ENCODE assay signal across 16 cellular contexts in genomic region chr4:56531823-56532222, GRCh38. TPM values are rescaled to one million over a fixed set of nuclear protein-coding genes. Genes with fewer than 3 reads are reported as not detected.
"Had no signal": no experiment of that assay in that cellular context is flagged by ENCODE, and none has a peak within 500 bp of the region (broad histone marks: within the 10 kb centered on the region; RNA-seq: fewer than 3 reads in every experiment).

No MANE protein-coding gene starts in this region.

- ATAC-seq: foreskin keratinocyte; left lobe of liver; natural killer cell treated with Interleukin-12 subunit alpha and Interleukin-12 subunit beta and Interleukin-15 and Interleukin-18, amount 100 ng/mL, for 72 hours; psoas muscle; sciatic nerve; stimulated activated naive CD8-positive, alpha-beta T cell treated with anti-CD3 and anti-CD28 coated beads, Interleukin-15, amount 100 ng/mL, for 72 hours; T-helper 17 cell had no signal

- H3K4me1 Mint-ChIP-seq: endodermal cell; stimulated activated naive CD8-positive, alpha-beta T cell treated with anti-CD3 and anti-CD28 coated beads, Interleukin-15, amount 100 ng/mL, for 72 hours; T-helper 17 cell had no signal

- H3K27ac ChIP-seq: ascending aorta, psoas muscle had no signal

- H3K9me3 ChIP-seq: ascending aorta, psoas muscle had no signal

- H3K9me3 Mint-ChIP-seq: activated CD4-positive, alpha-beta memory T cell treated with anti-CD3 and anti-CD28 coated beads, Interleukin-2, amount 10 ng/mL, durations not matched to agents 7 days and 5 days; activated naive CD8-positive, alpha-beta T cell treated with anti-CD3 and anti-CD28 coated beads, Interleukin-2, amount 10 ng/mL, durations not matched to agents 7 days and 5 days; natural killer cell treated with Interleukin-12 subunit alpha and Interleukin-12 subunit beta and Interleukin-15 and Interleukin-18, amount 100 ng/mL, for 72 hours; stimulated activated naive CD8-positive, alpha-beta T cell treated with anti-CD3 and anti-CD28 coated beads, Interleukin-15, amount 100 ng/mL, for 72 hours had no signal

- H3K27me3 ChIP-seq: ascending aorta had no signal

- H3K36me3 ChIP-seq: ascending aorta had no signal

- DNase-seq: activated CD4-positive, alpha-beta memory T cell treated with anti-CD3 and anti-CD28 coated beads, Interleukin-2, amount 10 ng/mL, durations not matched to agents 7 days and 5 days; activated CD4-positive, CD25-positive, alpha-beta regulatory T cell treated with anti-CD3 and anti-CD28 coated beads, Interleukin-2, amount 50 U/mL, for 72 hours; activated naive CD8-positive, alpha-beta T cell treated with anti-CD3 and anti-CD28 coated beads, Interleukin-2, amount 10 ng/mL, durations not matched to agents 7 days and 5 days; activated T-cell treated with anti-CD3 and anti-CD28 coated beads, Interleukin-2, amount 50 U/mL, for 48 hours; endodermal cell; nucleus accumbens; psoas muscle; stimulated activated CD4-positive, alpha-beta T cell treated with anti-CD3 and anti-CD28 coated beads, Interleukin-4, amount 100 ng/mL, for 1 hour; stimulated activated CD8-positive, alpha-beta memory T cell treated with anti-CD3 and anti-CD28 coated beads, Interleukin-4, amount 100 ng/mL, for 48 hours; stimulated activated naive CD8-positive, alpha-beta T cell treated with anti-CD3 and anti-CD28 coated beads, Interleukin-15, amount 100 ng/mL, for 72 hours; T-helper 17 cell had no signal

- H3K27ac Mint-ChIP-seq: activated CD4-positive, alpha-beta memory T cell treated with anti-CD3 and anti-CD28 coated beads, Interleukin-2, amount 10 ng/mL, durations not matched to agents 7 days and 5 days; activated naive CD8-positive, alpha-beta T cell treated with anti-CD3 and anti-CD28 coated beads, Interleukin-2, amount 10 ng/mL, durations not matched to agents 7 days and 5 days; endodermal cell; natural killer cell treated with Interleukin-12 subunit alpha and Interleukin-12 subunit beta and Interleukin-15 and Interleukin-18, amount 100 ng/mL, for 72 hours; stimulated activated naive CD8-positive, alpha-beta T cell treated with anti-CD3 and anti-CD28 coated beads, Interleukin-15, amount 100 ng/mL, for 72 hours; T-helper 17 cell had no signal

- H3K36me3 Mint-ChIP-seq: activated naive CD8-positive, alpha-beta T cell treated with anti-CD3 and anti-CD28 coated beads, Interleukin-2, amount 10 ng/mL, durations not matched to agents 7 days and 5 days; natural killer cell treated with Interleukin-12 subunit alpha and Interleukin-12 subunit beta and Interleukin-15 and Interleukin-18, amount 100 ng/mL, for 72 hours had no signal

- H3K27me3 Mint-ChIP-seq: natural killer cell treated with Interleukin-12 subunit alpha and Interleukin-12 subunit beta and Interleukin-15 and Interleukin-18, amount 100 ng/mL, for 72 hours; T-helper 17 cell had no signal

- H3K4me1 ChIP-seq: foreskin keratinocyte, psoas muscle had no signal

- H3K4me3 Mint-ChIP-seq: activated CD4-positive, alpha-beta memory T cell treated with anti-CD3 and anti-CD28 coated beads, Interleukin-2, amount 10 ng/mL, durations not matched to agents 7 days and 5 days; activated naive CD8-positive, alpha-beta T cell treated with anti-CD3 and anti-CD28 coated beads, Interleukin-2, amount 10 ng/mL, durations not matched to agents 7 days and 5 days; endodermal cell; natural killer cell treated with Interleukin-12 subunit alpha and Interleukin-12 subunit beta and Interleukin-15 and Interleukin-18, amount 100 ng/mL, for 72 hours; stimulated activated naive CD8-positive, alpha-beta T cell treated with anti-CD3 and anti-CD28 coated beads, Interleukin-15, amount 100 ng/mL, for 72 hours; T-helper 17 cell had no signal

RNA-seq across cellular contexts. Expression of gene ARL9, which starts 26.2 kb away (rescaled TPM):
- total RNA-seq: ascending aorta; natural killer cell treated with Interleukin-12 subunit alpha and Interleukin-12 subunit beta and Interleukin-15 and Interleukin-18, amount 100 ng/mL, for 72 hours; sciatic nerve; T-helper 17 cell had no signal
